ENCODE assay signal across 17 cellular contexts in genomic region chr4:38870098-38870850, GRCh38. TPM values are rescaled to one million over a fixed set of nuclear protein-coding genes. Genes with fewer than 3 reads are reported as not detected.
DNase-seq lines count a peak whose midpoint lies in the region; ATAC-seq and TF ChIP-seq lines count a peak whose summit lies in the region.
"Had no signal": no experiment of that assay in that cellular context is flagged by ENCODE, and none has a peak within 500 bp of the region (broad histone marks: within the 10 kb centered on the region; RNA-seq: fewer than 3 reads in every experiment).

No MANE protein-coding gene starts in this region.

- TF ChIP-seq CTCF in SK-N-SH (IDR thresholded peaks at IDR 0.05) (no peak), choroid plexus epithelial cell (conservative IDR thresholded peaks at IDR 0.05; ENCODE audit: low read depth, low read length) (no peak), type B pancreatic cell (conservative IDR thresholded peaks at IDR 0.05) (no peak)

- H3K9me3 ChIP-seq in SK-N-SH (no peaks in the 10 kb centered on the region), muscle layer of duodenum (ENCODE audit: control insufficient read depth in 1 of 2, low read length in 2 of 2) (no peaks in the 10 kb centered on the region)

- peak overlapping the region; percentile 66 for H3K27ac Mint-ChIP-seq in type B pancreatic cell
- H3K27ac Mint-ChIP-seq: activated CD8-positive, alpha-beta T cell treated with anti-CD3 and anti-CD28 coated beads, Interleukin-2, amount 10 ng/mL, durations not matched to agents 7 days and 5 days; CD8-positive, alpha-beta memory T cell had no signal

- no peaks in the 10 kb centered on the region for H3K27me3 Mint-ChIP-seq in type B pancreatic cell
- H3K27me3 Mint-ChIP-seq: dendritic cell treated with granulocyte-macrophage colony-stimulating factor and Interleukin-4, amounts not matched to agents 40 ng/mL and 50 ng/mL, for 4 days had no signal

- H3K36me3 Mint-ChIP-seq in type B pancreatic cell = peaks cover 5% of the 10 kb centered on the region

- CTCF ChIA-PET in SK-N-SH (lab: Yijun Ruan, JAX) = interaction anchor here (1.3 to 1.7 kb wide), 3 partner anchors 9 to 18 kb away, joined by 3 to 6 read pairs (median 6); no protein-coding TSS in a partner anchor

- H3F3A ChIP-seq in SK-N-SH (replicated peaks; ENCODE audit: insufficient read depth) = no peaks in the 10 kb centered on the region

- peaks cover 14% of the 10 kb centered on the region; the same call in 1 of the 2 replicates for H4K20me1 ChIP-seq in SK-N-SH (ENCODE audit: insufficient read depth)

- DNase-seq in SK-N-SH (no peak), choroid plexus epithelial cell (ENCODE audit: low read depth) (no peak), type B pancreatic cell (ENCODE audit: extremely low spot score, unreplicated experiment) (no peak), EL (no peak), NCI-H1694 treated with DMSO at 0.1 percent for 48 hours (lab: John Stamatoyannopoulos, UW) (no peak)
- DNase-seq: 8988T; activated CD8-positive, alpha-beta T cell treated with anti-CD3 and anti-CD28 coated beads, Interleukin-2, amount 10 ng/mL, durations not matched to agents 7 days and 5 days; CD8-positive, alpha-beta memory T cell; NCI-H1694; NCI-H510A treated with DMSO at 0.1 percent for 48 hours; stimulated activated naive CD4-positive, alpha-beta T cell had no signal

- peak overlapping the region in 1 of 2 experiments; percentile 13; a peak in 2 of 4 replicates for H3K27ac ChIP-seq in SK-N-SH (ENCODE audit: low read depth in 2 of 2, low read length in 1 of 2)
- H3K27ac ChIP-seq in muscle layer of duodenum (ENCODE audit: low read length) = peak overlapping the region; percentile 73

- H3K9ac ChIP-seq in SK-N-SH = no peak overlapping the region

- no peaks in the 10 kb centered on the region for H3K9me3 Mint-ChIP-seq in type B pancreatic cell

- no peaks in the 10 kb centered on the region for H3K27me3 ChIP-seq in SK-N-SH (ENCODE audit: insufficient read depth)
- no peaks in the 10 kb centered on the region for H3K27me3 ChIP-seq in muscle layer of duodenum (ENCODE audit: low read depth, low read length)

- peaks cover 0 to 28% of the 10 kb centered on the region in 2 experiments for H3K36me3 ChIP-seq in SK-N-SH (replicated peaks in 1 of 2; ENCODE audit: control insufficient read depth in 1 of 2, insufficient read depth in 2 of 2, low read length in 1 of 2)
- peaks cover 11 to 21% of the 10 kb centered on the region in 2 donors for H3K36me3 ChIP-seq in muscle layer of duodenum (ENCODE audit: control insufficient read depth in 1 of 2, insufficient read depth in 2 of 2, low read length in 2 of 2)

- H3K4me1 Mint-ChIP-seq in type B pancreatic cell (ENCODE audit: unreplicated experiment) = peaks cover 38% of the 10 kb centered on the region

- POLR2A ChIA-PET in SK-N-SH (lab: Yijun Ruan, JAX) = no interaction called here

- H3K4me1 ChIP-seq in SK-N-SH (ENCODE audit: control insufficient read depth in 1 of 2, insufficient read depth in 2 of 2, low read depth in 1 of 2, low read length in 1 of 2) = peaks cover 0 to 12% of the 10 kb centered on the region in 2 experiments; a peak in 2 of 4 replicates
- H3K4me1 ChIP-seq in muscle layer of duodenum (ENCODE audit: control insufficient read depth in 1 of 2, insufficient read depth in 2 of 2, low read length in 2 of 2) = peaks cover 32 to 64% of the 10 kb centered on the region in 2 donors

- WGBS in SK-N-SH (ENCODE audit: low lambda C conversion rate) = 84% methylated on average over 7 of the region's 7 CpGs

- H3K4me3 Mint-ChIP-seq in type B pancreatic cell = peak overlapping the region; percentile 91
- H3K4me3 Mint-ChIP-seq: activated CD8-positive, alpha-beta T cell treated with anti-CD3 and anti-CD28 coated beads, Interleukin-2, amount 10 ng/mL, durations not matched to agents 7 days and 5 days; dendritic cell treated with granulocyte-macrophage colony-stimulating factor and Interleukin-4, amounts not matched to agents 40 ng/mL and 50 ng/mL, for 4 days had no signal

- H3K79me2 ChIP-seq in SK-N-SH (ENCODE audit: insufficient read depth) = peaks cover 69% of the 10 kb centered on the region

- no peak for TF ChIP-seq EP300 in SK-N-SH (IDR thresholded peaks at IDR 0.05; ENCODE audit: borderline replicate concordance in 1 of 2, low read depth in 1 of 2, low read length in 1 of 2)

- H2AFZ ChIP-seq in SK-N-SH (ENCODE audit: low read depth) = no peak overlapping the region

- ATAC-seq in SK-N-SH treated with all-trans-retinoic acid at 6 μM for 48 hours (no peak), GM18873 (IDR thresholded peaks at IDR 0.05; ENCODE audit: low FRiP score, unreplicated experiment) (no peak)
- ATAC-seq: activated CD8-positive, alpha-beta T cell treated with anti-CD3 and anti-CD28 coated beads, Interleukin-2, amount 10 ng/mL, durations not matched to agents 7 days and 5 days had no signal

- no peak overlapping the region for H3K4me3 ChIP-seq in SK-N-SH (ENCODE audit: low read depth in 2 of 2, low read length in 1 of 2)
- H3K4me3 ChIP-seq in choroid plexus epithelial cell (ENCODE audit: low read depth, low read length) = peak overlapping the region; percentile 1
- H3K4me3 ChIP-seq in muscle layer of duodenum (ENCODE audit: low read depth in 1 of 2, low read length in 2 of 2) = peak overlapping the region in 1 of 2 donors; percentile 4
- H3K4me3 ChIP-seq: lung, skin epidermis had no signal

- no peaks in the 10 kb centered on the region for H3K9me2 ChIP-seq in SK-N-SH

- TF ChIP-seq RAD21 in SK-N-SH (IDR thresholded peaks at IDR 0.05; ENCODE audit: low read length) = no peak

- H3K4me2 ChIP-seq in SK-N-SH = 0 out of 2 replicates have a peak overlapping the region, but pooled peaks have one; percentile 98

TF ChIP-seq in SK-N-SH, 30 proteins besides CTCF, POLR2A, EP300 and RAD21:
- TF ChIP-seq PBX3 (IDR thresholded peaks at IDR 0.05) (peak; percentile 8; the same call in 1 of the 2 replicates), TEAD4 (IDR thresholded peaks at IDR 0.05; ENCODE audit: borderline replicate concordance, insufficient read depth) (no peak), TCF12 (IDR thresholded peaks at IDR 0.05) (peak; percentile 70)
TF ChIP-seq in SK-N-SH: peak in this region for 2.

TF ChIP-seq in SK-N-SH treated with all-trans-retinoic acid at 6 μM for 48 hours, 23 proteins besides CTCF, POLR2A, EP300 and RAD21 (continues in another document):
- TF ChIP-seq ARNTL (CRISPR knock-in tag; IDR thresholded peaks at IDR 0.05; ENCODE audit: borderline replicate concordance, low read depth) (no peak), RARB (CRISPR knock-in tag; IDR thresholded peaks at IDR 0.05) (no peak), PPARA (CRISPR knock-in tag; IDR thresholded peaks at IDR 0.05; ENCODE audit: borderline replicate concordance) (no peak), BACH2 (CRISPR knock-in tag; IDR thresholded peaks at IDR 0.05; ENCODE audit: borderline replicate concordance) (no peak), ZNF565 (CRISPR knock-in tag; conservative IDR thresholded peaks at IDR 0.05; ENCODE audit: low read depth) (no peak), OSR1 (CRISPR knock-in tag; IDR thresholded peaks at IDR 0.05) (no peak), ZFP30 (CRISPR knock-in tag; IDR thresholded peaks at IDR 0.05) (no peak), PATZ1 (CRISPR knock-in tag; IDR thresholded peaks at IDR 0.05; ENCODE audit: borderline replicate concordance) (no peak), TCF4 (CRISPR knock-in tag; IDR thresholded peaks at IDR 0.05; ENCODE audit: borderline replicate concordance) (no peak), ZNF70 (CRISPR knock-in tag; IDR thresholded peaks at IDR 0.05) (no peak), CSRNP3 (CRISPR knock-in tag; IDR thresholded peaks at IDR 0.05) (no peak), ISL1 (CRISPR knock-in tag; IDR thresholded peaks at IDR 0.05) (no peak), SNAI2 (CRISPR knock-in tag; IDR thresholded peaks at IDR 0.05) (no peak)

RNA-seq across cellular contexts. Expression of gene FAM114A1, which starts 2.7 kb away (rescaled TPM):
- polyA plus RNA-seq in SK-N-SH (2012; rRNA removed) = 48.2 and 54.2 TPM in 2 replicates
- polyA plus RNA-seq in SK-N-SH (2012; cell fraction: cytosol; rRNA removed) = 37.9 and 43.6 TPM in 2 replicates
- polyA plus RNA-seq in SK-N-SH (2012; cell fraction: nucleus; rRNA removed) = 36.8 and 41.4 TPM in 2 replicates
- total RNA-seq in type B pancreatic cell (ENCODE audit: low replicate concordance) = 33.9 and 54.2 TPM in 2 replicates
- polyA plus RNA-seq: CD8-positive, alpha-beta memory T cell had no signal

RNA-seq across cellular contexts. Expression of gene TLR6, which starts 13.7 kb away (rescaled TPM):
- 0.10 and 0.19 TPM in 2 replicates for polyA plus RNA-seq in SK-N-SH (2012; rRNA removed)
- 0.13 and 0.14 TPM in 2 replicates for polyA plus RNA-seq in SK-N-SH (2012; cell fraction: cytosol; rRNA removed)
- 0.39 and 0.56 TPM in 2 replicates for polyA plus RNA-seq in SK-N-SH (2012; cell fraction: nucleus; rRNA removed)
- 0.56 and 0.67 TPM in 2 replicates for total RNA-seq in type B pancreatic cell (ENCODE audit: low replicate concordance)
